9 cellular contexts compared by ENCODE assay signal in the genomic region with DNA sequence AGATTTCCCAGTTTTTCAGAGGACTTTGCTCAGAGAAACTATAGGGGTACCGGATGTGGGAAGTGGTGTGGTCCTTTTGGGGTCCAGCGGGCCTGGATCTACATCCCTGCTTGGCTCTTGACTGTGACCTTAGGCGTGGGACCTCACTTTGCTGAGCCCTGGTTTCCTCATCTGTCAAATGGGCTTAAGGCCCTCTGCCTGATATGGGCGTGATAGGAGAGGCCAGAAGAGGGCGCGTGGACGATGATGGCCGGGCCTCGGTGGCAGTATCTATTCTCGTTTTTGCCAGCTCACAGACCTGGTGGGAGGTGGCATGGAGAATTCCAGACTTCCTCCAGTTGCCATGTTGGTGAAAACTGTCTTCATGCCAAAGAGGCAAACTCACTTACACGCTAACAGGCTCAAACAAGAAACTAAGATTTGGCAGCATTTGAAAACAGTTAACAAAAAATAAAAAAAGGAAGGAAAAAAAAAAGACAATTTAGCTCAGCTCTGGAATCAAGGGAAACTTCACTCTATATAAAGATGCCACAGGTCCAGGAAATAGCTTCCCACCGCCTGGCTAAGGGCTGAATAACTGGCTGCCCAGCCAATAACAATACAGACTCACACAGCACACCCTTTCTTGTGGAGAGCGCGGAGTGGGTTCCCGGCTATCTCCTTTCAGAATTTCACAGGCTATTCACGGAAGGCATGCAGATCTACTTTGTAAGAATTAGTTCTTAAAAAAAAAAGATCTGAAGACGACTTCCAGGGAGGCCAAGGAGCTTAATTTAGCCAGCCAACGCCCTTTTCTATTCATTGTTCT. TPM values are rescaled to one million over a fixed set of nuclear protein-coding genes. Genes with fewer than 3 reads are reported as not detected.
A peak's percentile ranks its signal among the peaks of the same experiment; 100 is the strongest.
DNase-seq lines count a peak whose midpoint lies in the region; ATAC-seq, FAIRE-seq and TF ChIP-seq lines count a peak whose summit lies in the region.
"Had no signal": no experiment of that assay in that cellular context is flagged by ENCODE, and none has a peak within 500 bp of the region (broad histone marks: within the 10 kb centered on the region; RNA-seq: fewer than 3 reads in every experiment).

No MANE protein-coding gene starts in this region.

- 0 out of 4 replicates have a peak, but pooled peaks of 1 of the 2 experiments have one; percentile 12 for TF ChIP-seq RAD21 in K562 (CRISPR knock-in tag; conservative IDR thresholded peaks at IDR 0.05 in 1 of 2, IDR thresholded peaks at IDR 0.05 in 1 of 2)

- peak in 1 of 3 experiments; percentile 24; a peak in 2 of 6 replicates for TF ChIP-seq CTCF in K562 (IDR thresholded peaks at IDR 0.05 in 2 of 3, conservative IDR thresholded peaks at IDR 0.05 in 1 of 3; ENCODE audit: insufficient read depth in 2 of 3, low read depth in 1 of 3, low read length in 3 of 3)
- no peak for TF ChIP-seq CTCF in stomach (IDR thresholded peaks at IDR 0.05)

- no peaks in the 10 kb centered on the region for H3K9me3 ChIP-seq in K562 (replicated peaks; ENCODE audit: control insufficient read depth, insufficient read depth, low read depth, low read length)
- H3K9me3 ChIP-seq in iPS-20b (ENCODE audit: insufficient read depth, low read depth, low read length), result no peaks in the 10 kb centered on the region
- H3K9me3 ChIP-seq in stomach, result no peaks in the 10 kb centered on the region

- H3K36me3 ChIP-seq in K562 (ENCODE audit: control insufficient read depth, insufficient read depth, low read length), result no peaks in the 10 kb centered on the region
- H3K36me3 ChIP-seq in iPS-20b (ENCODE audit: insufficient read depth, low read depth, low read length), result peaks cover 17% of the 10 kb centered on the region; the same call in 1 of the 2 replicates
- peaks cover 0 to 15% (median 0%) of the 10 kb centered on the region in 4 donors for H3K36me3 ChIP-seq in stomach

- CTCF ChIA-PET in activated naive CD4-positive, alpha-beta T cell treated with anti-CD3 and anti-CD28 coated beads for 36 hours (lab: Charles Lee), result interaction anchor here (0.7 to 4.8 kb wide), 12 partner anchors 9 to 731 kb away, joined by 3 to 47 read pairs (median 3); no protein-coding TSS in a partner anchor
- CTCF ChIA-PET in K562 (lab: Yijun Ruan, JAX; ENCODE audit: low intra/inter-chr PET ratio), result interaction anchor here (0.6 kb wide), 1 partner anchor 1865 kb away, joined by 3 read pairs; no protein-coding TSS in a partner anchor

- H3K4me3 ChIP-seq in K562 (no peak overlapping the region), iPS-20b (ENCODE audit: low read length) (peak overlapping the region; percentile 92), stomach (peak overlapping the region; percentile 85 to 95 (median 89))

- H2AFZ ChIP-seq in K562 (ENCODE audit: low read depth, low read length), result no peak overlapping the region

- no peak for TF ChIP-seq POLR2A in K562 (conservative IDR thresholded peaks at IDR 0.05)
- TF ChIP-seq POLR2A in stomach (IDR thresholded peaks at IDR 0.05), result no peak

- no peak for DNase-seq in activated naive CD4-positive, alpha-beta T cell treated with anti-CD3 and anti-CD28 coated beads for 36 hours
- no peak for DNase-seq in activated naive CD4-positive, alpha-beta T cell treated with anti-CD3 and anti-CD28 coated beads, Interleukin-2, amount 50 U/mL, for 16 hours
- DNase-seq in K562 (ENCODE audit: extremely low read depth in 1 of 4, low spot score in 3 of 4) (no peak), stomach (peak; percentile 31), cerebellum (ENCODE audit: low spot score) (no peak), activated gamma-delta T cell (lab: John Stamatoyannopoulos, UW) (no peak), UCSD-AML1 (lab: John Stamatoyannopoulos, UW; ENCODE audit: unreplicated experiment) (no peak)

- POLR2A ChIA-PET in K562 (lab: Yijun Ruan, JAX), result interaction anchor here (1.6 kb wide), 1 partner anchor 16 kb away, joined by 3 read pairs; no protein-coding TSS in a partner anchor

- H4K20me1 ChIP-seq in K562 (replicated peaks; ENCODE audit: control insufficient read depth, insufficient read depth, low read length), result peaks cover 16% of the 10 kb centered on the region

- H3K4me2 ChIP-seq in K562 (ENCODE audit: insufficient read depth, low read length), result no peak overlapping the region

- peaks cover 24% of the 10 kb centered on the region for H3K27me3 Mint-ChIP-seq in activated naive CD4-positive, alpha-beta T cell treated with anti-CD3 and anti-CD28 coated beads for 36 hours (ENCODE audit: low read depth)

- no peaks in the 10 kb centered on the region for H3K9me1 ChIP-seq in K562 (ENCODE audit: control insufficient read depth, insufficient read depth, low read length)

- H3K4me1 Mint-ChIP-seq in activated naive CD4-positive, alpha-beta T cell treated with anti-CD3 and anti-CD28 coated beads for 36 hours (ENCODE audit: low read depth), result peaks cover 15% of the 10 kb centered on the region

- no peak overlapping the region for H3K9ac ChIP-seq in K562 (ENCODE audit: insufficient read depth in 1 of 2, low read depth in 2 of 2, low read length in 2 of 2)
- H3K9ac ChIP-seq in iPS-20b (ENCODE audit: low read depth, low read length), result peak overlapping the region; percentile 94; the same call in 1 of the 2 replicates

- H3K79me2 ChIP-seq in K562 (ENCODE audit: control insufficient read depth, insufficient read depth, low read length), result no peaks in the 10 kb centered on the region

- in situ Hi-C loops in K562 (cut with MboI), result loop anchor here (10.0 kb wide), 1 partner anchor 348 kb away; no protein-coding TSS in a partner anchor

- H3K4me1 ChIP-seq in K562 (replicated peaks in 1 of 2; ENCODE audit: control insufficient read depth in 2 of 2, insufficient read depth in 2 of 2, low read length in 2 of 2), result peaks cover 3 to 12% of the 10 kb centered on the region in 2 experiments; a peak in 3 of 5 replicates
- H3K4me1 ChIP-seq in iPS-20b (ENCODE audit: insufficient read depth, low read length), result peaks cover 17% of the 10 kb centered on the region
- H3K4me1 ChIP-seq in stomach, result peaks cover 18 to 75% (median 47%) of the 10 kb centered on the region in 4 donors

- intact Hi-C loops in activated naive CD4-positive, alpha-beta T cell treated with anti-CD3 and anti-CD28 coated beads for 36 hours (cut with micrococcal nuclease), result loop anchor here (5.0 kb wide), 1 partner anchor 85 kb away; no protein-coding TSS in a partner anchor
- intact Hi-C loops in K562 (cut with micrococcal nuclease) (loop anchor here (10.0 kb wide), 1 partner anchor 348 kb away; no protein-coding TSS in a partner anchor), stomach (cut with DNase I; ENCODE audit: low total_unique reads) (loop anchor here (10.0 kb wide), 1 partner anchor 502 kb away; a partner anchor contains a TSS)

- H3K4me3 Mint-ChIP-seq in activated naive CD4-positive, alpha-beta T cell treated with anti-CD3 and anti-CD28 coated beads for 36 hours, result peak overlapping the region; percentile 62

- no peaks in the 10 kb centered on the region for H3K9me3 Mint-ChIP-seq in activated naive CD4-positive, alpha-beta T cell treated with anti-CD3 and anti-CD28 coated beads for 36 hours

- H3K27ac ChIP-seq in K562 (ENCODE audit: extremely low read depth, low read depth, low read length), result no peak overlapping the region
- peak overlapping the region; percentile 46 for H3K27ac ChIP-seq in iPS-20b (ENCODE audit: low read length)
- peak overlapping the region; percentile 31 to 94 (median 88) for H3K27ac ChIP-seq in stomach

- WGBS in K562 (ENCODE audit: insufficient coverage, low coverage, missing lambda C conversion rate), result 18% methylated on average over 16 of the region's 18 CpGs
- 41 to 49% (median 49%) methylated on average over 18 of the region's 18 CpGs for WGBS in stomach, 5 donors

- no peak for FAIRE-seq in K562 (lab: Jason Lieb, UNC)
- FAIRE-seq: endometrium had no signal

- BruUV-seq in K562 (replicated peaks; lab: Mats Ljungman, UMichigan), result no TSS peak

- TF ChIP-seq EP300 in K562 (IDR thresholded peaks at IDR 0.05; ENCODE audit: low read length), result no peak
- no peak for TF ChIP-seq EP300 in stomach (IDR thresholded peaks at IDR 0.05)

- H3K27me3 ChIP-seq in K562 (ENCODE audit: control insufficient read depth in 2 of 2, insufficient read depth in 2 of 2, low read length in 2 of 2) (peaks cover 12 to 48% of the 10 kb centered on the region in 2 experiments; a peak in 4 of 5 replicates), iPS-20b (ENCODE audit: insufficient read depth, low read length) (no peaks in the 10 kb centered on the region; the same call in 1 of the 2 replicates), stomach (peaks cover 0 to 11% (median 0%) of the 10 kb centered on the region in 3 donors)

- no peaks in the 10 kb centered on the region for H3K36me3 Mint-ChIP-seq in activated naive CD4-positive, alpha-beta T cell treated with anti-CD3 and anti-CD28 coated beads for 36 hours (ENCODE audit: low read depth)

- no peak overlapping the region for H3K27ac Mint-ChIP-seq in activated naive CD4-positive, alpha-beta T cell treated with anti-CD3 and anti-CD28 coated beads for 36 hours

- ATAC-seq in K562, result no peak

TF ChIP-seq in K562, 482 proteins besides CTCF, POLR2A, EP300 and RAD21 (continues in another document):
- TF ChIP-seq ZNF274 (IDR thresholded peaks at IDR 0.05; ENCODE audit: borderline replicate concordance, low read depth, low read length) (no peak), ZKSCAN8 (CRISPR knock-in tag; IDR thresholded peaks at IDR 0.05) (no peak), XRCC4 (IDR thresholded peaks at IDR 0.05; ENCODE audit: extremely low read depth, insufficient read depth, insufficient read length) (no peak)

RNA-seq across cellular contexts. Expression of a gene that starts 1.7 kb away (rescaled TPM):
- 1 to 10 TPM; 1.1 to 1.3 TPM for total RNA-seq in activated naive CD4-positive, alpha-beta T cell treated with anti-CD3 and anti-CD28 coated beads for 36 hours
- 0.21 and 0.25 TPM in 2 replicates for total RNA-seq in K562 (2011; cell fraction: chromatin; rRNA removed; ENCODE audit: low replicate concordance)
- total RNA-seq in K562 (2011; cell fraction: nucleolus; rRNA removed), result 0.17 and 0.26 TPM in 2 replicates
- 0.08 and 0.44 TPM in 2 replicates for total RNA-seq in K562 (2011; cell fraction: nucleoplasm; rRNA removed)
- 0.12 and 0.41 TPM in 2 replicates for total RNA-seq in K562 (2014; rRNA removed)
- total RNA-seq in K562 (2014; rRNA removed; fragmentation: Illumina TruSeq; extraction: Trizol), result 0.04 and 0.10 TPM in 2 replicates
- 0.29 and 0.34 TPM in 2 replicates for total RNA-seq in K562 (2015; rRNA removed; fragmentation: Illumina TruSeq; extraction: Trizol)
- 0.49 and 0.66 TPM in 2 replicates for total RNA-seq in K562 (2021)
- polyA plus RNA-seq in K562 (2011; rRNA removed), result 0.07 TPM in 2 replicates
- polyA plus RNA-seq in K562 (2011; cell fraction: cytosol; rRNA removed), result 0.01 and 0.72 TPM in 2 replicates
- 0.07 and 0.09 TPM in 2 replicates for polyA plus RNA-seq in K562 (2011; cell fraction: nucleus; rRNA removed)
- polyA plus RNA-seq in K562 (2012), result 0.35 and 0.53 TPM in 2 replicates
- 0.19 and 0.28 TPM in 2 replicates for polyA plus RNA-seq in K562 (2014; fragmentation: Illumina TruSeq; extraction: Trizol)
- under 1 TPM; 0.11 to 0.17 TPM for polyA plus RNA-seq in K562 (2014; fragmentation: Nextera tagmentation; extraction: Ambion mirVana)
- 0.13 and 0.21 TPM in 2 replicates for polyA plus RNA-seq in K562 (2014; rRNA removed)
- 0.12 TPM in 1 of 2 replicates, not detected in the other for polyA minus RNA-seq in K562 (2011; rRNA and poly(A)+ RNA removed)
- 0.76 TPM in 1 of 2 replicates, not detected in the other for polyA minus RNA-seq in K562 (2011; cell fraction: cytosol; rRNA and poly(A)+ RNA removed)
- polyA minus RNA-seq in K562 (2011; cell fraction: nucleus; rRNA and poly(A)+ RNA removed), result 0.11 and 0.13 TPM in 2 replicates
- total RNA-seq in stomach, result 10 to 100 TPM in 4 of 5 donors, 1 to 10 TPM in 1; 7.2 to 63.0 (median 35.1) TPM
- 10 to 100 TPM in 1 of 3 donors, 1 to 10 TPM in 2; 6.7 to 15.8 (median 7.4) TPM for polyA plus RNA-seq in stomach
- 21.0 TPM for total RNA-seq in cerebellum
